Comparison of ENCODE assay signal across 1 cellular context in genomic region chr1:16665836-16666235, GRCh38. TPM values are rescaled to one million over a fixed set of nuclear protein-coding genes. Genes with fewer than 3 reads are reported as not detected.
"Had no signal": no experiment of that assay in that cellular context is flagged by ENCODE, and none has a peak within 500 bp of the region (broad histone marks: within the 10 kb centered on the region; RNA-seq: fewer than 3 reads in every experiment).

No MANE protein-coding gene starts in this region.

RNA-seq across cellular contexts. Expression of gene RNU1-3, which starts 0.9 kb away (rescaled TPM):
- total RNA-seq: G401 had no signal
